ENCODE assay signal across 13 cellular contexts in the genomic region with DNA sequence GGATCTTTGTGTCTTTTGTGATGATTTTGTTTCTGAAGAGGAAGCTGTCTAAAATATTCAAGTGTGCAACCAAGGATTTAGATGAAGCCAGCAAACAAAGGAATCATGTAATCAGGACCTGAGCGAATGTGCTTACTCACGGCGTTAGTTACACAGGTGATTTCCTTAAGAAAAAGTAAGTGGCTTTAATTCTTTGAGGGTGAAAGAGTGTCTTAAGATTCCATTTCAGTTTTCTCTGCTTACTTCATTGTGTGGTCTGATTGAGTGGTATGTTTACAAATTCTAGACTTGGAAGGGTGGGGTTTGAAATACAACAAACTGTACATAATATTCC.
DNase-seq lines count a peak whose midpoint lies in the region; ATAC-seq and TF ChIP-seq lines count a peak whose summit lies in the region.
"Had no signal": no experiment of that assay in that cellular context is flagged by ENCODE, and none has a peak within 500 bp of the region (broad histone marks: within the 10 kb centered on the region; RNA-seq: fewer than 3 reads in every experiment).

No MANE protein-coding gene starts in this region.

- in situ Hi-C loops in Panc1 (cut with HindIII; ENCODE audit: low pct_unique_long_range_greater_than_20kb, low sequenced_read_pairs), result no loop called here

- H3K27me3 ChIP-seq in CD4-positive, alpha-beta T cell (ENCODE audit: control insufficient read depth, insufficient read depth, low read length), result no peaks in the 10 kb centered on the region
- H3K27me3 ChIP-seq in Panc1 (ENCODE audit: control insufficient read depth, insufficient read depth, low read length), result no peaks in the 10 kb centered on the region
- H3K27me3 ChIP-seq: esophagus muscularis mucosa had no signal

- H3K27ac Mint-ChIP-seq in CD4-positive, alpha-beta T cell, result peak overlapping the region; percentile 30
- peak overlapping the region; percentile 99 for H3K27ac Mint-ChIP-seq in progenitor cell of endocrine pancreas
- H3K27ac Mint-ChIP-seq: activated naive CD4-positive, alpha-beta T cell treated with anti-CD3 and anti-CD28 coated beads, Interleukin-2, amount 10 ng/mL, durations not matched to agents 7 days and 5 days had no signal

- peaks cover 20% of the 10 kb centered on the region for H3K4me1 Mint-ChIP-seq in CD4-positive, alpha-beta T cell (ENCODE audit: low read depth)
- H3K4me1 Mint-ChIP-seq in progenitor cell of endocrine pancreas (ENCODE audit: low read depth), result peaks cover 57% of the 10 kb centered on the region

- no peaks in the 10 kb centered on the region for H3K36me3 Mint-ChIP-seq in CD4-positive, alpha-beta T cell (ENCODE audit: low read depth)
- H3K36me3 Mint-ChIP-seq in progenitor cell of endocrine pancreas (ENCODE audit: insufficient read depth), result peaks cover 14% of the 10 kb centered on the region
- H3K36me3 Mint-ChIP-seq: activated naive CD4-positive, alpha-beta T cell treated with anti-CD3 and anti-CD28 coated beads, Interleukin-2, amount 10 ng/mL, durations not matched to agents 7 days and 5 days had no signal

- intact Hi-C loops in CD4-positive, alpha-beta T cell (cut with DNase I, micrococcal nuclease), result no loop called here
- intact Hi-C loops in Panc1 (cut with micrococcal nuclease; ENCODE audit: unreplicated experiment), result no loop called here

- H3K27ac ChIP-seq in CD4-positive, alpha-beta T cell (ENCODE audit: low read depth, low read length), result no peak overlapping the region
- H3K27ac ChIP-seq in Panc1 (ENCODE audit: low read length), result peak overlapping the region; percentile 76
- H3K27ac ChIP-seq: esophagus muscularis mucosa had no signal

- TSS peak; percentile 97 for BruUV-seq in Panc1 (replicated peaks; lab: Mats Ljungman, UMichigan)

- POLR2A ChIA-PET in CD4-positive, alpha-beta T cell (lab: Charles Lee), result no interaction called here
- POLR2A ChIA-PET in Panc1 (lab: Charles Lee), result interaction anchor here (0.5 kb wide), 1 partner anchor 200 kb away, joined by 3 read pairs; no protein-coding TSS in a partner anchor

- H3K9me3 ChIP-seq in CD4-positive, alpha-beta T cell (ENCODE audit: control insufficient read depth, low read length), result no peaks in the 10 kb centered on the region
- no peaks in the 10 kb centered on the region for H3K9me3 ChIP-seq in Panc1 (ENCODE audit: control insufficient read depth, insufficient read depth, low read depth, low read length)
- H3K9me3 ChIP-seq: esophagus muscularis mucosa, HAP-1 had no signal

- H3K9me3 Mint-ChIP-seq in CD4-positive, alpha-beta T cell, result no peaks in the 10 kb centered on the region
- peaks cover 4% of the 10 kb centered on the region for H3K9me3 Mint-ChIP-seq in progenitor cell of endocrine pancreas (ENCODE audit: low read depth)
- H3K9me3 Mint-ChIP-seq: activated naive CD4-positive, alpha-beta T cell treated with anti-CD3 and anti-CD28 coated beads, Interleukin-2, amount 10 ng/mL, durations not matched to agents 7 days and 5 days had no signal

- no peaks in the 10 kb centered on the region for H3K36me3 ChIP-seq in Panc1 (ENCODE audit: control insufficient read depth, insufficient read depth, low read length)
- H3K36me3 ChIP-seq: esophagus muscularis mucosa, HAP-1 had no signal

- peak; percentile 26 for ATAC-seq in CD4-positive, alpha-beta T cell (ENCODE audit: poor library complexity)
- ATAC-seq in Panc1, result no peak

- H3K4me3 ChIP-seq in Panc1 (ENCODE audit: low read depth in 2 of 2, low read length in 2 of 2), result peak overlapping the region; percentile 42 to 46
- H3K4me3 ChIP-seq in epithelial cell of esophagus (ENCODE audit: low read length), result peak overlapping the region; percentile 53
- H3K4me3 ChIP-seq: esophagus muscularis mucosa, HAP-1 had no signal

- TF ChIP-seq CTCF in CD4-positive, alpha-beta T cell (IDR thresholded peaks at IDR 0.05), result no peak
- TF ChIP-seq CTCF in Panc1 (IDR thresholded peaks at IDR 0.05) (no peak), epithelial cell of esophagus (IDR thresholded peaks at IDR 0.05; ENCODE audit: insufficient read depth, low read depth, low read length, missing control alignments) (no peak), progenitor cell of endocrine pancreas (IDR thresholded peaks at IDR 0.05; ENCODE audit: unreplicated experiment) (no peak)

- CTCF ChIA-PET in CD4-positive, alpha-beta T cell (lab: Charles Lee), result interaction anchor here (0.7 kb wide), 1 partner anchor 17 kb away, joined by 3 read pairs; no protein-coding TSS in a partner anchor
- CTCF ChIA-PET in Panc1 (lab: Charles Lee), result no interaction called here

- H3K27me3 Mint-ChIP-seq in CD4-positive, alpha-beta T cell, result peaks cover 7% of the 10 kb centered on the region
- H3K27me3 Mint-ChIP-seq in progenitor cell of endocrine pancreas, result no peaks in the 10 kb centered on the region

- peaks cover 14% of the 10 kb centered on the region for H3K4me1 ChIP-seq in Panc1 (ENCODE audit: control insufficient read depth, insufficient read depth, low read length)

- DNase-seq in CD4-positive, alpha-beta T cell, result no peak
- DNase-seq in Panc1 (ENCODE audit: low read depth, low spot score) (no peak), epithelial cell of esophagus (ENCODE audit: low read depth) (peak; percentile 80), progenitor cell of endocrine pancreas (ENCODE audit: low spot score, unreplicated experiment) (no peak), SHP77 (lab: John Stamatoyannopoulos, UW) (no peak), COR-L47 (lab: John Stamatoyannopoulos, UW) (no peak), NCI-H748 (lab: John Stamatoyannopoulos, UW; ENCODE audit: unreplicated experiment) (no peak), hepatic stellate cell (ENCODE audit: low spot score) (no peak)
- DNase-seq: DND-41, NCI-H510A had no signal

- H3K4me3 Mint-ChIP-seq in CD4-positive, alpha-beta T cell, result no peak overlapping the region
- H3K4me3 Mint-ChIP-seq in progenitor cell of endocrine pancreas (ENCODE audit: low read depth), result peak overlapping the region; percentile 89
- H3K4me3 Mint-ChIP-seq: activated naive CD4-positive, alpha-beta T cell treated with anti-CD3 and anti-CD28 coated beads, Interleukin-2, amount 10 ng/mL, durations not matched to agents 7 days and 5 days had no signal
